18 cellular contexts compared by ENCODE assay signal in the genomic region with DNA sequence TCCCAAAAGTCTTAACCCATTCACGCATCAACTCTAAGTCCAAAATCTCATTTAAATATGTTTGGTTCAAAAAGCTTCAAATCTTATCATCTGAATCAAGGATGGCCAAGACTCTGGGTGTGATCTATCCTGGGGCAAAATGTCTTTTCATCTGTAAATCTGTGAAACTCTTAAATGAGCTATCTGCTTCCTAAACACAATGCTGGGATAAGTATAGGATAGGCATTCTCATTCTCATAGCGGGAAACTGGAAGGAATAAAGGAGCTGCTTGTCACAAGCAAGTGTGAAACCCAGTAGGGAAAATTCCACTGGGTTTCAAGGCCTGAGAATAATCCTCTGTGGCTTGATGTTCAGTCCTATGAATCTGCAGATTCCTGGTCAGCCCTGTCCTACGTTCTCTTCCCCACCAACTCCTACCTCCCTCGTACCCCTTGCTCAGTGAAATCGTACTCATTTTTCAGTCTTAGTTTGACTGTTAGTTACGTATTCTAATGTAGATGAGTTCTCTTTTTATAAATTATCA.
DNase-seq lines count a peak whose midpoint lies in the region; ATAC-seq lines count a peak whose summit lies in the region.
"Had no signal": no experiment of that assay in that cellular context is flagged by ENCODE, and none has a peak within 500 bp of the region (broad histone marks: within the 10 kb centered on the region; RNA-seq: fewer than 3 reads in every experiment).

No MANE protein-coding gene starts in this region.

- in situ Hi-C loops in SK-MEL-5 (cut with HindIII; ENCODE audit: low pct_unique_long_range_greater_than_20kb, low sequenced_read_pairs), result no loop called here

- no peak overlapping the region for H3K4me2 ChIP-seq in mesendoderm (ENCODE audit: low read length)
- H3K4me2 ChIP-seq: BLaER1 had no signal

- no peaks in the 10 kb centered on the region for H3K79me1 ChIP-seq in mesendoderm (ENCODE audit: low read length)

- no peak overlapping the region for H2BK120ac ChIP-seq in mesendoderm (ENCODE audit: low read depth, low read length)

- no peak overlapping the region for H3K4ac ChIP-seq in mesendoderm (ENCODE audit: low read depth, low read length)

- no peak overlapping the region for H2BK15ac ChIP-seq in mesendoderm (replicated peaks; ENCODE audit: low read depth)

- no peak overlapping the region for H3K23ac ChIP-seq in mesendoderm (ENCODE audit: low read length)

- WGBS in mesendoderm (ENCODE audit: extremely low coverage, insufficient coverage, low lambda C conversion rate), result no CpG with 5 or more reads among the region's 6 CpGs

- no peak overlapping the region for H2AK5ac ChIP-seq in mesendoderm (ENCODE audit: low read length)

- H3K36me3 ChIP-seq in HUES48 (ENCODE audit: control insufficient read depth, insufficient read depth, low read length), result no peaks in the 10 kb centered on the region
- no peaks in the 10 kb centered on the region for H3K36me3 ChIP-seq in mesendoderm (ENCODE audit: control insufficient read depth, insufficient read depth, low read length)

- H3K9ac ChIP-seq in HUES48 (ENCODE audit: low read depth, low read length) (no peak overlapping the region), mesendoderm (ENCODE audit: low read length) (no peak overlapping the region)
- H3K9ac ChIP-seq: BLaER1 had no signal

- no peak overlapping the region for H3K18ac ChIP-seq in mesendoderm (ENCODE audit: low read length)

- no peaks in the 10 kb centered on the region for H3K79me2 ChIP-seq in mesendoderm (ENCODE audit: control insufficient read depth, insufficient read depth, low read length)

- no peak overlapping the region for H3K56ac ChIP-seq in mesendoderm (ENCODE audit: low read length)

- peak; percentile 25 for DNase-seq in ELF-1 (ENCODE audit: low read depth, low spot score)
- DNase-seq in SK-MEL-5 (ENCODE audit: low read depth, low spot score), result peak; percentile 61
- peak; percentile 69 for DNase-seq in mesendoderm
- DNase-seq in NCI-H1417 treated with DMSO at 0.1 percent for 48 hours (lab: John Stamatoyannopoulos, UW), result no peak
- no peak for DNase-seq in NCI-H2196 (lab: John Stamatoyannopoulos, UW; ENCODE audit: unreplicated experiment)
- DNase-seq in kidney glomerular epithelial cell (lab: John Stamatoyannopoulos, UW), result no peak
- DNase-seq: 8988T; CD4-positive, alpha-beta memory T cell; GDM1; HFFc6; Karpas-422; KBM-7 had no signal

- no peaks in the 10 kb centered on the region for H3K9me3 ChIP-seq in HUES48 (ENCODE audit: control insufficient read depth, insufficient read depth, low read length)
- H3K9me3 ChIP-seq: BLaER1 had no signal

- H4K5ac ChIP-seq in mesendoderm (ENCODE audit: low read length), result no peak overlapping the region

- H3K4me1 ChIP-seq in HUES48 (ENCODE audit: control insufficient read depth, insufficient read depth, low read length), result peaks cover 46% of the 10 kb centered on the region
- no peaks in the 10 kb centered on the region for H3K4me1 ChIP-seq in mesendoderm (ENCODE audit: control insufficient read depth, low read depth, low read length)
- H3K4me1 ChIP-seq: BLaER1 had no signal

- H2BK5ac ChIP-seq in mesendoderm (ENCODE audit: low read length), result no peak overlapping the region

- no peak for ATAC-seq in GM19467 (IDR thresholded peaks at IDR 0.05; ENCODE audit: unreplicated experiment)
- ATAC-seq: HCT116, HepG2 had no signal

- no peak overlapping the region for H4K8ac ChIP-seq in mesendoderm (ENCODE audit: low read depth, low read length)

- H3K4me3 ChIP-seq in HUES48 (ENCODE audit: low read depth, low read length) (no peak overlapping the region), mesendoderm (ENCODE audit: low read length) (no peak overlapping the region)
- H3K4me3 ChIP-seq: BLaER1 had no signal

- peak overlapping the region; percentile 44 for H3K27ac ChIP-seq in HUES48 (ENCODE audit: low read depth, low read length)
- peak overlapping the region; percentile 32 for H3K27ac ChIP-seq in mesendoderm (ENCODE audit: low read depth, low read length)
- H3K27ac ChIP-seq: BLaER1, HL-60 had no signal

- no peaks in the 10 kb centered on the region for H3K27me3 ChIP-seq in HUES48 (ENCODE audit: control insufficient read depth, insufficient read depth, low read length)
- H3K27me3 ChIP-seq in mesendoderm (ENCODE audit: insufficient read depth, low read length, poor library complexity), result no peaks in the 10 kb centered on the region
- H3K27me3 ChIP-seq: BLaER1 had no signal

Comparison
In these comparisons a context has a peak if more than half of its experiments do, and no peak if none do; other contexts are left out.
1. DNase-seq: peak in ELF-1 (single experiment), SK-MEL-5 (single experiment) and mesendoderm (single experiment); none in NCI-H1417 treated with DMSO at 0.1 percent for 48 hours (single experiment), NCI-H2196 (single experiment) and kidney glomerular epithelial cell (single experiment).